In genomic region chr19:47272448-47273312, GRCh38 we compare ENCODE assay signal across 8 cellular contexts. TPM values are rescaled to one million over a fixed set of nuclear protein-coding genes. Genes with fewer than 3 reads are reported as not detected.
A peak's percentile ranks its signal among the peaks of the same experiment; 100 is the strongest.
DNase-seq lines count a peak whose midpoint lies in the region; ATAC-seq, FAIRE-seq and TF ChIP-seq lines count a peak whose summit lies in the region.

No MANE protein-coding gene starts in this region.

- intact Hi-C loops in Caco-2 (cut with micrococcal nuclease; ENCODE audit: unreplicated experiment): loop anchor here (1.0 kb wide), 1 partner anchor 15 kb away; no protein-coding TSS in a partner anchor

- no peaks in the 10 kb centered on the region for H3K27me3 Mint-ChIP-seq in Caco-2 (ENCODE audit: insufficient read depth, unreplicated experiment)

- H3K9ac ChIP-seq in HUES48 (ENCODE audit: low read depth, low read length): peak overlapping the region; percentile 89; the same call in 1 of the 2 replicates

- POLR2A ChIA-PET in Caco-2 (lab: Charles Lee): no interaction called here

- H3K9me3 Mint-ChIP-seq in Caco-2 (ENCODE audit: unreplicated experiment): no peaks in the 10 kb centered on the region

- 29 to 40% (median 29%) methylated on average over 38 to 42 of the region's 42 CpGs for WGBS in adipose tissue, 3 donors

- H3K27ac Mint-ChIP-seq in Caco-2 (ENCODE audit: unreplicated experiment): peak overlapping the region; percentile 94

- H3K4me1 ChIP-seq in Caco-2 (peaks cover 9% of the 10 kb centered on the region; the same call in 1 of the 2 replicates), HUES48 (ENCODE audit: control insufficient read depth, insufficient read depth, low read length) (peaks cover 5% of the 10 kb centered on the region; the same call in 1 of the 2 replicates)

- H3K27me3 ChIP-seq in Caco-2 (replicated peaks; ENCODE audit: control insufficient read depth, insufficient read depth, low read length) (no peaks in the 10 kb centered on the region), HUES48 (ENCODE audit: control insufficient read depth, insufficient read depth, low read length) (peaks cover 14% of the 10 kb centered on the region)

- no peak for FAIRE-seq in HTR-8/SVneo (lab: Jason Lieb, UNC)

- BruUV-seq in Caco-2 (replicated peaks; lab: Mats Ljungman, UMichigan): TSS peak; percentile 66

- H3K36me3 ChIP-seq in Caco-2 (ENCODE audit: control insufficient read depth, insufficient read depth, low read length) (peaks cover 2% of the 10 kb centered on the region), HUES48 (ENCODE audit: control insufficient read depth, insufficient read depth, low read length) (peaks cover 29% of the 10 kb centered on the region)

- peaks cover 20% of the 10 kb centered on the region for H3K4me1 Mint-ChIP-seq in Caco-2 (ENCODE audit: low read depth, unreplicated experiment)

- H3K27ac ChIP-seq in HUES48 (ENCODE audit: low read depth, low read length) (peak overlapping the region; percentile 100), adipose tissue (ENCODE audit: low read depth, low read length) (peak overlapping the region; percentile 94)

- H3K9me3 ChIP-seq in Caco-2 (no peaks in the 10 kb centered on the region), HUES48 (ENCODE audit: control insufficient read depth, insufficient read depth, low read length) (no peaks in the 10 kb centered on the region), iPS-18c (ENCODE audit: control insufficient read depth, insufficient read depth, low read length) (no peaks in the 10 kb centered on the region)

- CTCF ChIA-PET in Caco-2 (lab: Charles Lee): interaction anchor here (0.5 kb wide), 1 partner anchor 491 kb away, joined by 4 read pairs; no protein-coding TSS in a partner anchor

- peaks cover 72% of the 10 kb centered on the region for H3K36me3 Mint-ChIP-seq in Caco-2 (ENCODE audit: insufficient read depth, unreplicated experiment)

- no peak for ATAC-seq in GM21526 (IDR thresholded peaks at IDR 0.05; ENCODE audit: low FRiP score, unreplicated experiment)

- no peak for TF ChIP-seq CTCF in Caco-2 (IDR thresholded peaks at IDR 0.05; ENCODE audit: insufficient read depth in 1 of 2, low read depth in 1 of 2, low read length in 1 of 2, severe bottlenecking in 1 of 2, unreplicated experiment in 1 of 2)

- peak overlapping the region; percentile 93 for H3K4me3 Mint-ChIP-seq in Caco-2 (ENCODE audit: unreplicated experiment)

- DNase-seq in Caco-2 (peak; percentile 25 to 64), NCI-H1105 (lab: John Stamatoyannopoulos, UW) (no peak), HTR-8/SVneo (ENCODE audit: insufficient read length, low spot score) (no peak)
- DNase-seq in stimulated activated CD4-positive, alpha-beta T cell treated with anti-CD3 and anti-CD28 coated beads, Interleukin-4, amount 100 ng/mL, for 1 hour: peak; percentile 65

- H3K4me3 ChIP-seq in Caco-2 (ENCODE audit: low read depth, low read length): peak overlapping the region; percentile 77
- peak overlapping the region; percentile 82 for H3K4me3 ChIP-seq in HUES48 (ENCODE audit: low read depth, low read length)
- H3K4me3 ChIP-seq in iPS-18c (ENCODE audit: insufficient read depth, low read depth, low read length): peak overlapping the region; percentile 70

RNA-seq across cellular contexts. Expression of gene INAFM1, which starts 2.0 kb away (rescaled TPM):
- total RNA-seq in Caco-2 (2022): 10.1 and 10.4 TPM in 2 replicates
- 10 to 100 TPM; 13.2 to 25.4 (median 16.1) TPM for polyA plus RNA-seq in adipose tissue

RNA-seq across cellular contexts. Expression of gene CCDC9, which starts 16.4 kb away (rescaled TPM):
- 43.1 and 44.3 TPM in 2 replicates for total RNA-seq in Caco-2 (2022)
- polyA plus RNA-seq in adipose tissue: 10 to 100 TPM; 24.6 to 38.3 (median 33.4) TPM

RNA-seq across cellular contexts. Expression of gene C5AR1, which starts 37.0 kb away (rescaled TPM):
- total RNA-seq in Caco-2 (2022): 0.48 and 1.3 TPM in 2 replicates
- polyA plus RNA-seq in adipose tissue: 10 to 100 TPM in 2 of 3 donors, 1 to 10 TPM in 1; 3.6 to 50.5 (median 26.9) TPM

RNA-seq across cellular contexts. Expression of gene BBC3, which starts 41.7 kb away (rescaled TPM):
- total RNA-seq in Caco-2 (2022): 10.5 and 10.8 TPM in 2 replicates
- 1 to 10 TPM; 3.1 to 8.6 (median 4.2) TPM for polyA plus RNA-seq in adipose tissue

RNA-seq across cellular contexts. Expression of gene C5AR2, which starts 59.3 kb away (rescaled TPM):
- not detected in 2 replicates for total RNA-seq in Caco-2 (2022)
- polyA plus RNA-seq in adipose tissue: 1 to 10 TPM in 1 of 3 donors, under 1 TPM in 2; 0.44 to 4.2 (median 0.90) TPM

Comparison
In these comparisons a context has a peak if more than half of its experiments do, and no peak if none do; other contexts are left out.
1. DNase-seq: peak in Caco-2 (2 of 2) and stimulated activated CD4-positive, alpha-beta T cell treated with anti-CD3 and anti-CD28 coated beads, Interleukin-4, amount 100 ng/mL, for 1 hour (single experiment); none in NCI-H1105 (single experiment) and HTR-8/SVneo (single experiment).
2. Peak in every context shown above with its lines, with median percentiles within 50 percentile points of each other: H3K4me3 ChIP-seq.